25 cellular contexts compared by ENCODE assay signal in the genomic region with DNA sequence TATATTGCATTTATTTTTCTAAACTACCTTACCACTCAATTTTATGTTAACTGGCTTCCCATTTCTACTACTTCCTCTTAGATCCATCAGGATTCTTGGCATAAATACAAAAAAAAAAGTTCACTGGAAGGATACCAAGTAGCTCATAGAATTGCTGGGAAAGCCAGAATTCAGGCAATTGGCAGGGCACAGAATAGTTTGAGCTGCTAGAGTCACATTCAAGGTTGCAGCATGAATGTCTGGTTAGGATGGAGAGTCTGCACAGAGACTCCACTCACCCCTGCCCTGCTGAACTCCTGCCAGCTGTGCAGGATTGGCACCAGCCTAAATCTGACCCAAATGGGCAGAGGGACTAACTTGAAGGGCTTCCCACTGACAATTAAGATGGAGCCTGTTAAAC. TPM values are rescaled to one million over a fixed set of nuclear protein-coding genes. Genes with fewer than 3 reads are reported as not detected.
DNase-seq lines count a peak whose midpoint lies in the region; ATAC-seq and TF ChIP-seq lines count a peak whose summit lies in the region.
"Had no signal": no experiment of that assay in that cellular context is flagged by ENCODE, and none has a peak within 500 bp of the region (broad histone marks: within the 10 kb centered on the region; RNA-seq: fewer than 3 reads in every experiment).

No MANE protein-coding gene starts in this region.

- peak; percentile 38 for DNase-seq in activated CD4-positive, alpha-beta T cell treated with anti-CD3 and anti-CD28 coated beads, Interleukin-2, amount 10 ng/mL, durations not matched to agents 24 days and 14 days
- no peak for DNase-seq in activated CD4-positive, alpha-beta T cell treated with anti-CD3 and anti-CD28 coated beads, Interleukin-2, amount 50 U/mL, for 1 hour
- DNase-seq in adrenal gland = peak; percentile 41 to 70 (median 63)
- peak; percentile 67 for DNase-seq in fibroblast of mammary gland (ENCODE audit: low read depth)
- DNase-seq in NCI-H1048 (lab: John Stamatoyannopoulos, UW) = no peak
- DNase-seq: activated CD4-positive, CD25-positive, alpha-beta regulatory T cell; activated CD8-positive, alpha-beta T cell treated with anti-CD3 and anti-CD28 coated beads for 36 hours; activated T-cell treated with anti-CD3 and anti-CD28 coated beads for 4 hours; Caco-2; central memory CD4-positive, alpha-beta T cell; mesenchymal stem cell; naive B cell; stimulated activated CD4-positive, alpha-beta T cell treated with anti-CD3 and anti-CD28 coated beads, Interleukin-12 subunit alpha, Interleukin-12 subunit beta, amount 100 ng/mL, for 4 hours; stimulated activated CD8-positive, alpha-beta memory T cell treated with anti-CD3 and anti-CD28 coated beads, Interleukin-4, amount 100 ng/mL, for 48 hours; SW 1271; trophoblast cell had no signal

- H3K27me3 ChIP-seq in adrenal gland = no peaks in the 10 kb centered on the region
- H3K27me3 ChIP-seq: BLaER1, right atrium auricular region had no signal

- H3K27ac Mint-ChIP-seq in activated CD4-positive, alpha-beta T cell treated with anti-CD3 and anti-CD28 coated beads, Interleukin-2, amount 10 ng/mL, durations not matched to agents 24 days and 14 days = no peak overlapping the region
- no peak overlapping the region for H3K27ac Mint-ChIP-seq in activated T-helper 17 cell treated with anti-CD3 and anti-CD28 coated beads, Interleukin-2, amount 50 U/mL, for 72 hours
- H3K27ac Mint-ChIP-seq: activated CD8-positive, alpha-beta T cell treated with anti-CD3 and anti-CD28 coated beads for 36 hours; naive B cell had no signal

- TF ChIP-seq CTCF in adrenal gland (IDR thresholded peaks at IDR 0.05) (no peak), fibroblast of mammary gland (conservative IDR thresholded peaks at IDR 0.05; ENCODE audit: control insufficient read depth, insufficient read depth, low read depth, low read length) (no peak)

- H3K9me3 Mint-ChIP-seq in activated CD4-positive, alpha-beta T cell treated with anti-CD3 and anti-CD28 coated beads, Interleukin-2, amount 10 ng/mL, durations not matched to agents 24 days and 14 days = peaks cover 10% of the 10 kb centered on the region
- H3K9me3 Mint-ChIP-seq in activated T-helper 17 cell treated with anti-CD3 and anti-CD28 coated beads, Interleukin-2, amount 50 U/mL, for 72 hours = no peaks in the 10 kb centered on the region
- H3K9me3 Mint-ChIP-seq: activated CD8-positive, alpha-beta T cell treated with anti-CD3 and anti-CD28 coated beads for 36 hours had no signal

- H3K9me3 ChIP-seq in adrenal gland (replicated peaks in 1 of 3) = no peaks in the 10 kb centered on the region
- H3K9me3 ChIP-seq: BLaER1, Caco-2, right atrium auricular region had no signal

- H3K27ac ChIP-seq in adrenal gland = peak overlapping the region in 2 of 5 donors; percentile 3 to 12
- H3K27ac ChIP-seq: BLaER1, right atrium auricular region had no signal

- no peaks in the 10 kb centered on the region for H3K36me3 ChIP-seq in adrenal gland (replicated peaks in 1 of 2)
- H3K36me3 ChIP-seq: BLaER1, right atrium auricular region had no signal

- no peak overlapping the region for H3K4me3 ChIP-seq in adrenal gland
- H3K4me3 ChIP-seq in fibroblast of mammary gland (ENCODE audit: control insufficient read depth, low read depth, low read length) = no peak overlapping the region
- H3K4me3 ChIP-seq: BLaER1, right atrium auricular region had no signal

- peaks cover 0 to 18% of the 10 kb centered on the region in 2 donors for H3K4me1 ChIP-seq in adrenal gland (replicated peaks in 1 of 2)

- no peaks in the 10 kb centered on the region for H3K36me3 Mint-ChIP-seq in activated CD4-positive, alpha-beta T cell treated with anti-CD3 and anti-CD28 coated beads, Interleukin-2, amount 10 ng/mL, durations not matched to agents 24 days and 14 days (ENCODE audit: low read depth)
- no peaks in the 10 kb centered on the region for H3K36me3 Mint-ChIP-seq in activated T-helper 17 cell treated with anti-CD3 and anti-CD28 coated beads, Interleukin-2, amount 50 U/mL, for 72 hours (ENCODE audit: low read depth)

- no peak overlapping the region for H3K4me3 Mint-ChIP-seq in activated CD4-positive, alpha-beta T cell treated with anti-CD3 and anti-CD28 coated beads, Interleukin-2, amount 10 ng/mL, durations not matched to agents 24 days and 14 days
- no peak overlapping the region for H3K4me3 Mint-ChIP-seq in activated T-helper 17 cell treated with anti-CD3 and anti-CD28 coated beads, Interleukin-2, amount 50 U/mL, for 72 hours
- H3K4me3 Mint-ChIP-seq: activated CD8-positive, alpha-beta T cell treated with anti-CD3 and anti-CD28 coated beads for 36 hours; naive B cell had no signal

- TF ChIP-seq POLR2A in adrenal gland (IDR thresholded peaks at IDR 0.05) = no peak

- intact Hi-C loops in activated CD4-positive, alpha-beta T cell treated with anti-CD3 and anti-CD28 coated beads, Interleukin-2, amount 10 ng/mL, durations not matched to agents 24 days and 14 days (cut with micrococcal nuclease) = no loop called here
- intact Hi-C loops in adrenal gland (cut with DNase I) = no loop called here

- H3K27me3 Mint-ChIP-seq in activated CD4-positive, alpha-beta T cell treated with anti-CD3 and anti-CD28 coated beads, Interleukin-2, amount 10 ng/mL, durations not matched to agents 24 days and 14 days = peaks cover 2% of the 10 kb centered on the region
- H3K27me3 Mint-ChIP-seq in activated T-helper 17 cell treated with anti-CD3 and anti-CD28 coated beads, Interleukin-2, amount 50 U/mL, for 72 hours = no peaks in the 10 kb centered on the region
- H3K27me3 Mint-ChIP-seq: activated CD8-positive, alpha-beta T cell treated with anti-CD3 and anti-CD28 coated beads for 36 hours had no signal

- peaks cover 19% of the 10 kb centered on the region for H3K4me1 Mint-ChIP-seq in activated CD4-positive, alpha-beta T cell treated with anti-CD3 and anti-CD28 coated beads, Interleukin-2, amount 10 ng/mL, durations not matched to agents 24 days and 14 days
- H3K4me1 Mint-ChIP-seq in activated T-helper 17 cell treated with anti-CD3 and anti-CD28 coated beads, Interleukin-2, amount 50 U/mL, for 72 hours = peaks cover 19% of the 10 kb centered on the region

- ATAC-seq in HG03342 (IDR thresholded peaks at IDR 0.05; ENCODE audit: unreplicated experiment) (no peak), GM21360 (IDR thresholded peaks at IDR 0.05; ENCODE audit: unreplicated experiment) (no peak)
- no peak for ATAC-seq in activated T-helper 17 cell treated with anti-CD3 and anti-CD28 coated beads, Interleukin-2, amount 50 U/mL, for 72 hours (replicated peaks)
- ATAC-seq: activated CD8-positive, alpha-beta T cell treated with anti-CD3 and anti-CD28 coated beads for 36 hours; Right ventricle myocardium inferior had no signal

RNA-seq across cellular contexts. Expression of a gene that starts 4.9 kb away (rescaled TPM):
- total RNA-seq in activated CD4-positive, alpha-beta T cell treated with anti-CD3 and anti-CD28 coated beads, Interleukin-2, amount 10 ng/mL, durations not matched to agents 24 days and 14 days = 6.4 and 7.7 TPM in 2 replicates
- total RNA-seq in adrenal gland = 10 to 100 TPM; 17.3 to 46.5 (median 29.3) TPM
- polyA plus RNA-seq in adrenal gland = 10 to 100 TPM in 1 of 3 donors, 1 to 10 TPM in 2; 9.2 to 26.1 (median 9.6) TPM
- total RNA-seq in activated T-helper 17 cell treated with anti-CD3 and anti-CD28 coated beads, Interleukin-2, amount 50 U/mL, for 72 hours = 1 to 10 TPM; 5.4 to 6.6 TPM

RNA-seq across cellular contexts. Expression of a gene that starts 28.3 kb away (rescaled TPM):
- total RNA-seq in activated CD4-positive, alpha-beta T cell treated with anti-CD3 and anti-CD28 coated beads, Interleukin-2, amount 10 ng/mL, durations not matched to agents 24 days and 14 days = not detected in 2 replicates
- not detected for total RNA-seq in adrenal gland
- polyA plus RNA-seq in adrenal gland = under 1 TPM in 2 of 3 donors, not detected in 1; 0.03 to 0.16 TPM
- not detected for total RNA-seq in activated T-helper 17 cell treated with anti-CD3 and anti-CD28 coated beads, Interleukin-2, amount 50 U/mL, for 72 hours
- total RNA-seq: activated CD8-positive, alpha-beta T cell treated with anti-CD3 and anti-CD28 coated beads for 36 hours; Daoy; H4; Right ventricle myocardium inferior had no signal
- polyA plus RNA-seq: esophagus had no signal

RNA-seq across cellular contexts. Expression of a gene that starts 30.2 kb away (rescaled TPM):
- total RNA-seq in activated CD4-positive, alpha-beta T cell treated with anti-CD3 and anti-CD28 coated beads, Interleukin-2, amount 10 ng/mL, durations not matched to agents 24 days and 14 days = 2.0 and 2.1 TPM in 2 replicates
- 1 to 10 TPM in 5 of 8 donors, under 1 TPM in 3; 0.42 to 3.5 (median 1.3) TPM for total RNA-seq in adrenal gland
- 10 to 100 TPM in 1 of 3 donors, 1 to 10 TPM in 2; 1.6 to 13.0 (median 5.9) TPM for polyA plus RNA-seq in adrenal gland
- 1 to 10 TPM; 2.7 to 5.4 TPM for total RNA-seq in activated T-helper 17 cell treated with anti-CD3 and anti-CD28 coated beads, Interleukin-2, amount 50 U/mL, for 72 hours

Comparison
In these comparisons a context has a peak if more than half of its experiments do, and no peak if none do; other contexts are left out.
1. DNase-seq: peak in activated CD4-positive, alpha-beta T cell treated with anti-CD3 and anti-CD28 coated beads, Interleukin-2, amount 10 ng/mL, durations not matched to agents 24 days and 14 days (single experiment), adrenal gland (7 of 7) and fibroblast of mammary gland (single experiment); none in activated CD4-positive, alpha-beta T cell treated with anti-CD3 and anti-CD28 coated beads, Interleukin-2, amount 50 U/mL, for 1 hour (single experiment) and NCI-H1048 (single experiment).